In genomic region chr4:10243856-10244255, GRCh38 we compare ENCODE assay signal across 13 cellular contexts.
DNase-seq lines count a peak whose midpoint lies in the region; ATAC-seq and TF ChIP-seq lines count a peak whose summit lies in the region.
"Had no signal": no experiment of that assay in that cellular context is flagged by ENCODE, and none has a peak within 500 bp of the region (broad histone marks: within the 10 kb centered on the region; RNA-seq: fewer than 3 reads in every experiment).

No MANE protein-coding gene starts in this region.

- no peak for ATAC-seq in GM18867 (IDR thresholded peaks at IDR 0.05; ENCODE audit: unreplicated experiment)

- TF ChIP-seq CTCF in NB4 (IDR thresholded peaks at IDR 0.05; ENCODE audit: low read depth, low read length), result no peak

- peak; percentile 1 for DNase-seq in D341Med (ENCODE audit: low spot score)
- DNase-seq in NB4 (ENCODE audit: low read depth), result peak; percentile 0
- peak; percentile 0 for DNase-seq in iPS-NIHi7 (ENCODE audit: extremely low spot score)
- DNase-seq in pons (ENCODE audit: low spot score), result peak; percentile 0
- DNase-seq in SW 1271 (lab: John Stamatoyannopoulos, UW), result no peak
- no peak for DNase-seq in NCI-H2196 treated with DMSO at 0.1 percent for 48 hours (lab: John Stamatoyannopoulos, UW; ENCODE audit: unreplicated experiment)
- DNase-seq: ACHN; AML-193; CD4-positive, alpha-beta T cell; DMS79 treated with DMSO at 0.1 percent for 48 hours; GF-D8; HCEC 1CT had no signal

- no peak overlapping the region for H3K4me3 ChIP-seq in NB4 (ENCODE audit: low read depth, low read length)

- no peak for TF ChIP-seq POLR2A in NB4 (IDR thresholded peaks at IDR 0.05; ENCODE audit: extremely low read depth, insufficient read length)

Comparison
In these comparisons a context has a peak if more than half of its experiments do, and no peak if none do; other contexts are left out.
1. DNase-seq: peak in D341Med (single experiment), NB4 (single experiment), iPS-NIHi7 (single experiment) and pons (single experiment); none in SW 1271 (0 of 2) and NCI-H2196 treated with DMSO at 0.1 percent for 48 hours (single experiment).